ENCODE assay signal across 8 cellular contexts in the genomic region with DNA sequence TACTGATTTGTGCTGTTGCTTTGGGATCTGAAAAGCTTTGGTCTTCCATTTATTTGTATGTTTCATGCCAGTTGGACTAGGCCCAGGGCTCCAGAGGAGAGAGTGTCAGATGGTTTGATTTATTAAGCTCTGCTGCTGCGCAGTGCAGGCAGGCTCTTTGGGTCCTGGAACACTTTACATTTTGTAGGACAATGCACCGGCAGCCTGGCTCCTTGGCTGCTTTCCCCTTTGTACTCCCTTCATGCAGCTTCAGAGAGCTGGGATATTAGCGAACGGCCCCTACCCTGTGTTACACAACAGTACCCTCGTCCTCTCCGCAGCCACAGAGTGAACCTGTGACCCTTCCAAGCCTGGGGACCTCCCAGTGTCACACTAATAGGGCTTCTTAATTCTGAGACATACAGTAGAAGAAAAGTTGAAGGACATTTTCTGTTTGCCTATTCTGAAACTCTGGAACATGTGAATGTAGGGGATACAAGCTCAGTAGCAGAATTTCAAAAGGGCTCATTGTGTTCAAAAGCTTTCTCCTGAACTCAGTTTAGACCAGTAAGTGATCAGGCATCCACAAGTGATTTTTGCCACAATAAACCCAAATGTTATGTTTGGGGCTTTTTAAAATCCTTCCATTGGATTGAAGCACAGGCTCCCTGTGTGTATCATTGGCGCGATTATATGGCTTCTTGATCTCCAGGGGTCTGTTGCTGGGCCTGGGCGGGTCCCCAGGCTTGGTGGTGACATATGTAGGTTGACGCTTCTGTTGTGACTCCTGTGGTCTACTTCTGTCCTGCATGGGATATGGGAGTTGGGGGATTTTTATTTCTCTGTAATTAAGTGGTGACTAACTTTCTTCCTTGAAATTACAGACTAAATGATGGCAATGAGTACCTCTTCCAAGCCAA. TPM values are rescaled to one million over a fixed set of nuclear protein-coding genes. Genes with fewer than 3 reads are reported as not detected.
DNase-seq lines count a peak whose midpoint lies in the region; ATAC-seq and TF ChIP-seq lines count a peak whose summit lies in the region.

No MANE protein-coding gene starts in this region.

- H3K9me3 ChIP-seq in ascending aorta (no peaks in the 10 kb centered on the region), right atrium auricular region (no peaks in the 10 kb centered on the region), psoas muscle (no peaks in the 10 kb centered on the region)

- H3K27me3 ChIP-seq in ascending aorta (no peaks in the 10 kb centered on the region), right atrium auricular region (no peaks in the 10 kb centered on the region), psoas muscle (ENCODE audit: insufficient read depth in 3 of 3, low read length in 2 of 3) (no peaks in the 10 kb centered on the region)

- H3K36me3 ChIP-seq in ascending aorta = peaks cover 42 to 76% of the 10 kb centered on the region in 2 donors
- peaks cover 73% of the 10 kb centered on the region for H3K36me3 ChIP-seq in right atrium auricular region
- peaks cover 7 to 77% of the 10 kb centered on the region in 2 donors for H3K36me3 ChIP-seq in psoas muscle (ENCODE audit: insufficient read depth in 1 of 2, low read depth in 1 of 2)

- H3K27ac Mint-ChIP-seq in natural killer cell treated with Interleukin-12 subunit alpha and Interleukin-12 subunit beta and Interleukin-15 and Interleukin-18, amount 100 ng/mL, for 72 hours = no peak overlapping the region

- no peaks in the 10 kb centered on the region for H3K27me3 Mint-ChIP-seq in natural killer cell treated with Interleukin-12 subunit alpha and Interleukin-12 subunit beta and Interleukin-15 and Interleukin-18, amount 100 ng/mL, for 72 hours

- H3K4me1 ChIP-seq in ascending aorta (peaks cover 3 to 14% of the 10 kb centered on the region in 2 donors), right atrium auricular region (peaks cover 0 to 53% of the 10 kb centered on the region in 2 donors), psoas muscle (peaks cover 38% of the 10 kb centered on the region)

- H3K27ac ChIP-seq in ascending aorta = peak overlapping the region; percentile 59 to 71
- peak overlapping the region; percentile 71 to 76 for H3K27ac ChIP-seq in right atrium auricular region
- H3K27ac ChIP-seq in psoas muscle = peak overlapping the region; percentile 73

- no peaks in the 10 kb centered on the region for H3K9me3 Mint-ChIP-seq in natural killer cell treated with Interleukin-12 subunit alpha and Interleukin-12 subunit beta and Interleukin-15 and Interleukin-18, amount 100 ng/mL, for 72 hours

- H3K4me3 Mint-ChIP-seq in natural killer cell treated with Interleukin-12 subunit alpha and Interleukin-12 subunit beta and Interleukin-15 and Interleukin-18, amount 100 ng/mL, for 72 hours = no peak overlapping the region

- H3K36me3 Mint-ChIP-seq in natural killer cell treated with Interleukin-12 subunit alpha and Interleukin-12 subunit beta and Interleukin-15 and Interleukin-18, amount 100 ng/mL, for 72 hours = peaks cover 5% of the 10 kb centered on the region

- peaks cover 12% of the 10 kb centered on the region in 2 donors for H3K4me1 Mint-ChIP-seq in natural killer cell treated with Interleukin-12 subunit alpha and Interleukin-12 subunit beta and Interleukin-15 and Interleukin-18, amount 100 ng/mL, for 72 hours (ENCODE audit: low read depth in 2 of 2)

- ATAC-seq in psoas muscle = peak; percentile 60 to 70 (median 67)
- ATAC-seq in HG03460 (IDR thresholded peaks at IDR 0.05; ENCODE audit: unreplicated experiment) = no peak
- ATAC-seq in natural killer cell treated with Interleukin-12 subunit alpha and Interleukin-12 subunit beta and Interleukin-15 and Interleukin-18, amount 100 ng/mL, for 72 hours = no peak

- H3K4me3 ChIP-seq in ascending aorta (no peak overlapping the region), right atrium auricular region (no peak overlapping the region), psoas muscle (no peak overlapping the region)

- intact Hi-C loops in ascending aorta (cut with DNase I) (no loop called here), psoas muscle (cut with DNase I) (loop anchor here in 1 of 2 donors (10.0 kb wide), 1 partner anchor 168 kb away; no protein-coding TSS in a partner anchor)

- DNase-seq in DMS 273 treated with DMSO at 0.1 percent for 48 hours (lab: John Stamatoyannopoulos, UW) = peak; percentile 38
- no peak for DNase-seq in ascending aorta (ENCODE audit: low spot score in 2 of 2)
- peak; percentile 70 for DNase-seq in right atrium auricular region (ENCODE audit: low spot score)
- peak in 1 of 2 donors; percentile 42 for DNase-seq in psoas muscle
- DNase-seq in natural killer cell treated with Interleukin-12 subunit alpha and Interleukin-12 subunit beta and Interleukin-15 and Interleukin-18, amount 100 ng/mL, for 72 hours (ENCODE audit: low spot score) = no peak
- DNase-seq in NOMO-1 (lab: John Stamatoyannopoulos, UW; ENCODE audit: unreplicated experiment in 2 of 2) = no peak
- DNase-seq in NCI-H510A (lab: John Stamatoyannopoulos, UW) = no peak

- WGBS in psoas muscle, 3 donors = 38 to 45% (median 42%) methylated on average over 10 of the region's 10 CpGs

- TF ChIP-seq CTCF in ascending aorta (IDR thresholded peaks at IDR 0.05) = no peak
- no peak for TF ChIP-seq CTCF in right atrium auricular region (IDR thresholded peaks at IDR 0.05)
- no peak for TF ChIP-seq CTCF in psoas muscle (IDR thresholded peaks at IDR 0.05)

RNA-seq across cellular contexts. Expression of a gene that starts 56.5 kb away (rescaled TPM):
- not detected for total RNA-seq in ascending aorta
- total RNA-seq in right atrium auricular region = 1 to 10 TPM; 1.1 to 1.2 TPM
- 1 to 10 TPM; 1.0 to 8.0 (median 3.2) TPM for total RNA-seq in psoas muscle
- polyA plus RNA-seq in psoas muscle = 1 to 10 TPM in 2 of 3 donors, under 1 TPM in 1; 0.38 to 9.3 (median 2.5) TPM
- 1 to 10 TPM; 1.0 to 1.1 TPM for total RNA-seq in natural killer cell treated with Interleukin-12 subunit alpha and Interleukin-12 subunit beta and Interleukin-15 and Interleukin-18, amount 100 ng/mL, for 72 hours

Comparison
In these comparisons a context has a peak if more than half of its experiments do, and no peak if none do; other contexts are left out.
1. DNase-seq: peak in DMS 273 treated with DMSO at 0.1 percent for 48 hours (single experiment) and right atrium auricular region (single experiment); none in ascending aorta (0 of 2), natural killer cell treated with Interleukin-12 subunit alpha and Interleukin-12 subunit beta and Interleukin-15 and Interleukin-18, amount 100 ng/mL, for 72 hours (single experiment), NOMO-1 (0 of 2) and NCI-H510A (single experiment).
2. ATAC-seq: peak in psoas muscle (4 of 4); none in HG03460 (single experiment) and natural killer cell treated with Interleukin-12 subunit alpha and Interleukin-12 subunit beta and Interleukin-15 and Interleukin-18, amount 100 ng/mL, for 72 hours (0 of 2).
3. Peak in every context shown above with its lines, with median percentiles within 50 percentile points of each other: H3K27ac ChIP-seq.